ENCODE assay signal across 14 cellular contexts in genomic region chr19:15025237-15025636, GRCh38. TPM values are rescaled to one million over a fixed set of nuclear protein-coding genes. Genes with fewer than 3 reads are reported as not detected.
A peak's percentile ranks its signal among the peaks of the same experiment; 100 is the strongest.
DNase-seq lines count a peak whose midpoint lies in the region; TF ChIP-seq lines count a peak whose summit lies in the region.
"Had no signal": no experiment of that assay in that cellular context is flagged by ENCODE, and none has a peak within 500 bp of the region (broad histone marks: within the 10 kb centered on the region; RNA-seq: fewer than 3 reads in every experiment).

No MANE protein-coding gene starts in this region.

- no peaks in the 10 kb centered on the region for H3K27me3 ChIP-seq in endodermal cell (ENCODE audit: control insufficient read depth, insufficient read depth, low read length, poor library complexity, severe bottlenecking)

- no peaks in the 10 kb centered on the region for H3K4me1 Mint-ChIP-seq in endodermal cell
- H3K4me1 Mint-ChIP-seq: mesothelial cell of epicardium; stimulated activated naive CD8-positive, alpha-beta T cell treated with anti-CD3 and anti-CD28 coated beads, Interleukin-15, amount 100 ng/mL, for 72 hours had no signal

- WGBS in endodermal cell (ENCODE audit: insufficient coverage in 1 of 2, insufficient read length in 1 of 2), 2 experiments, result 69 to 82% methylated on average over 2 of the region's 2 CpGs

- H3K9ac ChIP-seq in endodermal cell (ENCODE audit: extremely low read depth, low read length, poor library complexity, severe bottlenecking), result no peak overlapping the region

- H3K4me3 ChIP-seq in GM12875 (ENCODE audit: low read depth, low read length), result no peak overlapping the region
- no peak overlapping the region for H3K4me3 ChIP-seq in endodermal cell (ENCODE audit: low read length)

- no peaks in the 10 kb centered on the region for H3K4me1 ChIP-seq in endodermal cell (ENCODE audit: control insufficient read depth, insufficient read depth, low read length)

- peaks cover 24% of the 10 kb centered on the region for H3K9me3 ChIP-seq in endodermal cell (ENCODE audit: control insufficient read depth, low read length)

- H3K9me3 Mint-ChIP-seq in endodermal cell, result peaks cover 50% of the 10 kb centered on the region
- H3K9me3 Mint-ChIP-seq: stimulated activated naive CD8-positive, alpha-beta T cell treated with anti-CD3 and anti-CD28 coated beads, Interleukin-15, amount 100 ng/mL, for 72 hours had no signal

- no peak overlapping the region for H3K4me3 Mint-ChIP-seq in endodermal cell
- H3K4me3 Mint-ChIP-seq: mesothelial cell of epicardium; stimulated activated naive CD8-positive, alpha-beta T cell treated with anti-CD3 and anti-CD28 coated beads, Interleukin-15, amount 100 ng/mL, for 72 hours had no signal

- no peak overlapping the region for H3K27ac Mint-ChIP-seq in endodermal cell
- H3K27ac Mint-ChIP-seq: mesothelial cell of epicardium; stimulated activated naive CD8-positive, alpha-beta T cell treated with anti-CD3 and anti-CD28 coated beads, Interleukin-15, amount 100 ng/mL, for 72 hours had no signal

- H3K27ac ChIP-seq in C4-2B, result no peak overlapping the region
- H3K27ac ChIP-seq in endodermal cell (ENCODE audit: low read depth, low read length), result no peak overlapping the region

- H3K36me3 ChIP-seq in endodermal cell (ENCODE audit: control insufficient read depth, insufficient read depth, low read length), result no peaks in the 10 kb centered on the region

- TF ChIP-seq CTCF in C4-2B (conservative IDR thresholded peaks at IDR 0.05), result peak; percentile 54
- TF ChIP-seq CTCF in GM12875 (IDR thresholded peaks at IDR 0.05; ENCODE audit: borderline replicate concordance, insufficient read depth, low read depth, low read length), result peak; percentile 40; the same call in 1 of the 2 replicates
- TF ChIP-seq CTCF in endodermal cell (conservative IDR thresholded peaks at IDR 0.05), result peak; percentile 44

- H3K27me3 Mint-ChIP-seq in endodermal cell (ENCODE audit: insufficient read depth), result peaks cover 5% of the 10 kb centered on the region

- DNase-seq in NCI-H69 (lab: John Stamatoyannopoulos, UW) (peak; percentile 3), endodermal cell (peak; percentile 59), NCI-H2029 (lab: John Stamatoyannopoulos, UW) (no peak), NCI-H446 (lab: John Stamatoyannopoulos, UW) (no peak), CD1c-positive myeloid dendritic cell (ENCODE audit: extremely low spot score) (no peak), inferior parietal cortex (ENCODE audit: extremely low spot score) (no peak)
- DNase-seq: EL; NCI-H187 treated with DMSO at 0.1 percent for 48 hours; stimulated activated CD4-positive, alpha-beta T cell treated with anti-CD3 and anti-CD28 coated beads, Interleukin-12 subunit alpha, Interleukin-12 subunit beta, amount 100 ng/mL, for 4 hours; stimulated activated naive CD8-positive, alpha-beta T cell treated with anti-CD3 and anti-CD28 coated beads, Interleukin-15, amount 100 ng/mL, for 72 hours had no signal

- no peaks in the 10 kb centered on the region for H3K36me3 Mint-ChIP-seq in endodermal cell (ENCODE audit: low read depth)
- H3K36me3 Mint-ChIP-seq: mesothelial cell of epicardium had no signal

RNA-seq across cellular contexts. Expression of gene CASP14, which starts 24.0 kb away (rescaled TPM):
- not detected for total RNA-seq in endodermal cell
- polyA plus RNA-seq in endodermal cell (2013, experiment 1 of 2), result not detected
- not detected for polyA plus RNA-seq in endodermal cell (2013, experiment 2 of 2)
- total RNA-seq: mesothelial cell of epicardium; T-helper 2 cell treated with Interferon-gamma antibody and Interleukin-4, amounts not matched to agents 100 ng/mL and 5 ng/mL, for 36 hours had no signal

RNA-seq across cellular contexts. Expression of gene SLC1A6, which starts 45.6 kb away (rescaled TPM):
- 1 to 10 TPM in 1 of 2 donors, under 1 TPM in 1; 0.86 to 3.1 TPM for total RNA-seq in endodermal cell
- polyA plus RNA-seq in endodermal cell (2013, experiment 1 of 2), result 1.4 TPM
- polyA plus RNA-seq in endodermal cell (2013, experiment 2 of 2), result 0.66 TPM
- total RNA-seq: T-helper 2 cell treated with Interferon-gamma antibody and Interleukin-4, amounts not matched to agents 100 ng/mL and 5 ng/mL, for 36 hours had no signal

RNA-seq across cellular contexts. Expression of gene OR1I1, which starts 56.8 kb away (rescaled TPM):
- not detected for total RNA-seq in endodermal cell
- polyA plus RNA-seq in endodermal cell (2013, experiment 1 of 2), result not detected
- polyA plus RNA-seq in endodermal cell (2013, experiment 2 of 2), result not detected
- total RNA-seq: mesothelial cell of epicardium; T-helper 2 cell treated with Interferon-gamma antibody and Interleukin-4, amounts not matched to agents 100 ng/mL and 5 ng/mL, for 36 hours had no signal

Comparison
In these comparisons a context has a peak if more than half of its experiments do, and no peak if none do; other contexts are left out.
1. DNase-seq: peak in NCI-H69 (single experiment) and endodermal cell (single experiment); none in NCI-H2029 (single experiment), NCI-H446 (0 of 2), CD1c-positive myeloid dendritic cell (single experiment) and inferior parietal cortex (single experiment).
2. Peak in every context shown above with its lines, with median percentiles within 50 percentile points of each other: CTCF ChIP-seq.